In the genomic region with DNA sequence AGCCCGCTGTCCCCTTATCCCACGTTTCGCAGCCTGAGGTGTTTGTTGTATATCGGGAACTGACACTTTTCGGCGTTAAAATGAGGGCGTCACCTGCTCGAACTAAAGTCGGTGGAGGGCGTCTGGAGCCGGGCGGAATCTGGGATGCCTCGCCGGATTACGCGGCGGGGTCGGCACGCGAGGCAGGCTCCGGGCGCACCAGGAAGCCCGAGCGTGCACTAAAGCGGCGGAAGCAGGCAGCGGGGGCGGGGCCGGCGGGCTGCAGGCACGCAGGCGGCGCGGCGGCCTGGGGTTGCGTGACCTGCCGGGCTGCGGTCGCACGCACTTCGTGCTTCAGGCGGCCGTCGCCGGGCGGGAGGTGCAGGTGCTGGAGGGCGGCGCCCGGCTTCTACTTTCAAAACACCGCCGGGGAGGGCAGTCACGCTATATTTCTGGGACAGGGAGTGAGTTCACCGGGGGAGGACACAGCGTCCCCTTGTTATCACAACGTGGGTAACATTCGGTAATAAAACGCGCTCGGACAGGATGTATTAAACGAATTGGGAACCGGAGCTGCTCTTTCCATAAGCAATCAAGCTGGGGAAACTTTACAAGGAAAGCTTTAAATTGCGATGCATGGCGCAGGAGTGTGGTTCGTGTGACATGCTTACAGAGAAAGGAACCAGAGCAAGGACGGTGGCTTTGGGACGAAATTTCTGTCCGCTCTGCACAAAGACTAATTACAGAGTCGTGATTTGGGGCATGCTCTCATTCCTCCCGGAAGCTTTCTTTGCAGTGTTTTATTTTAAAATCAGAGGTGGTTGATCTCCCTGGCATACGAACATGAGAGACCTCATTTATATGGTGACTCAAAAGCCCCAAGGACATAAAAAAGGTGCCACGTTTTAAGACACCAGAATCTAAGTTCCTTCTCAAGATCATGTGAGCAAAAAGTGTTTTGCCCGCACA, we compare ENCODE assay signal across 8 cellular contexts. TPM values are rescaled to one million over a fixed set of nuclear protein-coding genes. Genes with fewer than 3 reads are reported as not detected.
DNase-seq lines count a peak whose midpoint lies in the region; ATAC-seq, FAIRE-seq and TF ChIP-seq lines count a peak whose summit lies in the region.

No MANE protein-coding gene starts in this region.

- peak overlapping the region; percentile 84 for H3K4me3 Mint-ChIP-seq in activated T-helper 2 cell treated with anti-CD3 and anti-CD28 coated beads, Interferon-gamma antibody, Interleukin-2, Interleukin-4, amounts not matched to agents 10 μg/mL and 5 μg/mL and 100 μg/mL, durations not matched to agents 14 hours and 24 hours and 36 hours (ENCODE audit: low read depth)
- H3K4me3 Mint-ChIP-seq in nephron progenitor cell, result peak overlapping the region; percentile 86
- peak overlapping the region; percentile 89 for H3K4me3 Mint-ChIP-seq in stimulated activated naive CD8-positive, alpha-beta T cell treated with anti-CD3 and anti-CD28 coated beads, Interleukin-15, Interleukin-2, amounts not matched to agents 100 ng/mL and 50 ng/mL, for 24 hours

- DNase-seq in DMS114 treated with DMSO at 0.1 percent for 48 hours (lab: John Stamatoyannopoulos, UW; ENCODE audit: unreplicated experiment) (peak; percentile 42), HTR-8/SVneo (ENCODE audit: insufficient read length, low spot score) (peak; percentile 72), RPMI7951 (ENCODE audit: low read depth) (peak; percentile 99), fibroblast of peridontal ligament (ENCODE audit: extremely low read depth) (peak; percentile 64), nephron progenitor cell (peak; percentile 91)
- DNase-seq in activated T-helper 2 cell treated with anti-CD3 and anti-CD28 coated beads, Interferon-gamma antibody, Interleukin-2, Interleukin-4, amounts not matched to agents 10 μg/mL and 5 μg/mL and 100 μg/mL, durations not matched to agents 14 hours and 24 hours and 36 hours (ENCODE audit: low spot score), result peak; percentile 94

- intact Hi-C loops in activated T-helper 2 cell treated with anti-CD3 and anti-CD28 coated beads, Interferon-gamma antibody, Interleukin-2, Interleukin-4, amounts not matched to agents 10 μg/mL and 5 μg/mL and 100 μg/mL, durations not matched to agents 14 hours and 24 hours and 36 hours (cut with micrococcal nuclease), result loop anchor here (1.0 to 10.0 kb wide), 8 partner anchors 9 to 962 kb away; a partner anchor contains a TSS

- TF ChIP-seq CTCF in nephron progenitor cell (IDR thresholded peaks at IDR 0.05), result no peak

- peak overlapping the region; percentile 95 for H3K27ac Mint-ChIP-seq in activated T-helper 2 cell treated with anti-CD3 and anti-CD28 coated beads, Interferon-gamma antibody, Interleukin-2, Interleukin-4, amounts not matched to agents 10 μg/mL and 5 μg/mL and 100 μg/mL, durations not matched to agents 14 hours and 24 hours and 36 hours
- H3K27ac Mint-ChIP-seq in nephron progenitor cell, result peak overlapping the region; percentile 85
- peak overlapping the region; percentile 97 for H3K27ac Mint-ChIP-seq in stimulated activated naive CD8-positive, alpha-beta T cell treated with anti-CD3 and anti-CD28 coated beads, Interleukin-15, Interleukin-2, amounts not matched to agents 100 ng/mL and 50 ng/mL, for 24 hours

- H3K4me1 Mint-ChIP-seq in activated T-helper 2 cell treated with anti-CD3 and anti-CD28 coated beads, Interferon-gamma antibody, Interleukin-2, Interleukin-4, amounts not matched to agents 10 μg/mL and 5 μg/mL and 100 μg/mL, durations not matched to agents 14 hours and 24 hours and 36 hours (ENCODE audit: low read depth), result peaks cover 67% of the 10 kb centered on the region
- H3K4me1 Mint-ChIP-seq in nephron progenitor cell, result peaks cover 34% of the 10 kb centered on the region
- peaks cover 42% of the 10 kb centered on the region for H3K4me1 Mint-ChIP-seq in stimulated activated naive CD8-positive, alpha-beta T cell treated with anti-CD3 and anti-CD28 coated beads, Interleukin-15, Interleukin-2, amounts not matched to agents 100 ng/mL and 50 ng/mL, for 24 hours (ENCODE audit: low read depth)

- peaks cover 27% of the 10 kb centered on the region for H3K36me3 Mint-ChIP-seq in activated T-helper 2 cell treated with anti-CD3 and anti-CD28 coated beads, Interferon-gamma antibody, Interleukin-2, Interleukin-4, amounts not matched to agents 10 μg/mL and 5 μg/mL and 100 μg/mL, durations not matched to agents 14 hours and 24 hours and 36 hours (ENCODE audit: low read depth)
- no peaks in the 10 kb centered on the region for H3K36me3 Mint-ChIP-seq in nephron progenitor cell (ENCODE audit: low read depth)
- H3K36me3 Mint-ChIP-seq in stimulated activated naive CD8-positive, alpha-beta T cell treated with anti-CD3 and anti-CD28 coated beads, Interleukin-15, Interleukin-2, amounts not matched to agents 100 ng/mL and 50 ng/mL, for 24 hours (ENCODE audit: low read depth), result no peaks in the 10 kb centered on the region

- H3K27me3 Mint-ChIP-seq in activated T-helper 2 cell treated with anti-CD3 and anti-CD28 coated beads, Interferon-gamma antibody, Interleukin-2, Interleukin-4, amounts not matched to agents 10 μg/mL and 5 μg/mL and 100 μg/mL, durations not matched to agents 14 hours and 24 hours and 36 hours (ENCODE audit: low read depth), result no peaks in the 10 kb centered on the region
- H3K27me3 Mint-ChIP-seq in nephron progenitor cell (ENCODE audit: low read depth, poor library complexity), result peaks cover 40% of the 10 kb centered on the region
- H3K27me3 Mint-ChIP-seq in stimulated activated naive CD8-positive, alpha-beta T cell treated with anti-CD3 and anti-CD28 coated beads, Interleukin-15, Interleukin-2, amounts not matched to agents 100 ng/mL and 50 ng/mL, for 24 hours, result no peaks in the 10 kb centered on the region

- H3K9me3 Mint-ChIP-seq in activated T-helper 2 cell treated with anti-CD3 and anti-CD28 coated beads, Interferon-gamma antibody, Interleukin-2, Interleukin-4, amounts not matched to agents 10 μg/mL and 5 μg/mL and 100 μg/mL, durations not matched to agents 14 hours and 24 hours and 36 hours, result no peaks in the 10 kb centered on the region
- peaks cover 3% of the 10 kb centered on the region for H3K9me3 Mint-ChIP-seq in nephron progenitor cell
- no peaks in the 10 kb centered on the region for H3K9me3 Mint-ChIP-seq in stimulated activated naive CD8-positive, alpha-beta T cell treated with anti-CD3 and anti-CD28 coated beads, Interleukin-15, Interleukin-2, amounts not matched to agents 100 ng/mL and 50 ng/mL, for 24 hours

- peak; percentile 85 for FAIRE-seq in HTR-8/SVneo (lab: Jason Lieb, UNC)

- ATAC-seq in GM21381 (IDR thresholded peaks at IDR 0.05; ENCODE audit: unreplicated experiment), result peak; percentile 75

RNA-seq across cellular contexts. Expression of a gene that starts 9.1 kb away (rescaled TPM):
- 1.8 and 2.1 TPM in 2 replicates for total RNA-seq in RPMI7951 (2014; rRNA removed; shearing (Covaris generic))
- total RNA-seq in activated T-helper 2 cell treated with anti-CD3 and anti-CD28 coated beads, Interferon-gamma antibody, Interleukin-2, Interleukin-4, amounts not matched to agents 10 μg/mL and 5 μg/mL and 100 μg/mL, durations not matched to agents 14 hours and 24 hours and 36 hours, result 0.30 and 0.52 TPM in 2 replicates

Comparison
In these comparisons a context has a peak if more than half of its experiments do, and no peak if none do; other contexts are left out.
1. Peak in every context shown above with its lines: DNase-seq and ATAC-seq.
2. DNase-seq: peak in every context shown above with its lines; median percentile 99 in RPMI7951; 94 in activated T-helper 2 cell treated with anti-CD3 and anti-CD28 coated beads, Interferon-gamma antibody, Interleukin-2, Interleukin-4, amounts not matched to agents 10 μg/mL and 5 μg/mL and 100 μg/mL, durations not matched to agents 14 hours and 24 hours and 36 hours; 91 in nephron progenitor cell; 72 in HTR-8/SVneo; 64 in fibroblast of peridontal ligament; 42 in DMS114 treated with DMSO at 0.1 percent for 48 hours.